In genomic region chr11:85551881-85552280, GRCh38 we compare ENCODE assay signal across 30 cellular contexts.
"Had no signal": no experiment of that assay in that cellular context is flagged by ENCODE, and none has a peak within 500 bp of the region (broad histone marks: within the 10 kb centered on the region; RNA-seq: fewer than 3 reads in every experiment).

No MANE protein-coding gene starts in this region.

- H3K27me3 ChIP-seq: left lung, pancreas, stomach, testis, thyroid gland, transverse colon, upper lobe of left lung, vagina had no signal

- H3K36me3 Mint-ChIP-seq: immature natural killer cell had no signal

- H3K36me3 ChIP-seq: left lung, lower lobe of right lung, pancreas, prostate gland, stomach, thyroid gland, transverse colon, upper lobe of left lung, vagina had no signal

- H3K27ac ChIP-seq: left lung, lower lobe of right lung, pancreas, prostate gland, skin epidermis, stomach, testis, thyroid gland, transverse colon, upper lobe of left lung, vagina had no signal

- H3K9me3 ChIP-seq: left lung, lower lobe of right lung, pancreas, prostate gland, testis, thyroid gland, transverse colon, upper lobe of left lung, vagina had no signal

- DNase-seq: hypothalamus; immature natural killer cell; kidney; left colon; left lung; lower lobe of right lung; mammary epithelial cell; mesenchymal stem cell; naive thymus-derived CD8-positive, alpha-beta T cell; pancreas; posterior cingulate gyrus; retina; right cardiac atrium; stimulated activated CD4-positive, alpha-beta T cell treated with anti-CD3 and anti-CD28 coated beads, Interleukin-12 subunit alpha, Interleukin-12 subunit beta, amount 100 ng/mL, for 4 hours; stimulated activated CD4-positive, alpha-beta T cell treated with anti-CD3 and anti-CD28 coated beads, Interleukin-15, amount 100 ng/mL, for 24 hours; stimulated activated CD4-positive, alpha-beta T cell treated with anti-CD3 and anti-CD28 coated beads, Interleukin-2, amount 100 ng/mL, for 24 hours; stimulated activated CD4-positive, alpha-beta T cell treated with anti-CD3 and anti-CD28 coated beads, Interleukin-4, amount 100 ng/mL, for 1 hour; stimulated activated naive B cell treated with anti-CD40 and anti-IgM and Interleukin-4, amounts not matched to agents 10 μg/mL and 1 μg/mL and 100 μg/mL, for 72 hours; stimulated activated naive CD8-positive, alpha-beta T cell treated with anti-CD3 and anti-CD28 coated beads, Interleukin-15, Interleukin-2, amounts not matched to agents 100 U/mL and 50 U/mL, for 24 hours; stomach; testis; thyroid gland; transverse colon; upper lobe of left lung had no signal

- ATAC-seq: left colon; left lung; lower lobe of right lung; naive thymus-derived CD8-positive, alpha-beta T cell; pancreas; right cardiac atrium; sciatic nerve; stimulated activated naive B cell treated with anti-CD40 and anti-IgM and Interleukin-4, amounts not matched to agents 10 μg/mL and 1 μg/mL and 100 μg/mL, for 72 hours; stimulated activated naive CD8-positive, alpha-beta T cell treated with anti-CD3 and anti-CD28 coated beads, Interleukin-15, Interleukin-2, amounts not matched to agents 100 U/mL and 50 U/mL, for 24 hours had no signal

- H3K4me3 ChIP-seq: left lung, lower lobe of right lung, pancreas, prostate gland, skin epidermis, stomach, testis, thyroid gland, transverse colon, upper lobe of left lung, vagina had no signal

- FAIRE-seq: islet of Langerhans had no signal

- H3K4me1 Mint-ChIP-seq: immature natural killer cell; naive thymus-derived CD8-positive, alpha-beta T cell; nephron; stimulated activated naive B cell treated with anti-CD40 and anti-IgM and Interleukin-4, amounts not matched to agents 10 μg/mL and 1 μg/mL and 100 μg/mL, for 72 hours had no signal

- H3K4me3 Mint-ChIP-seq: immature natural killer cell; naive thymus-derived CD8-positive, alpha-beta T cell; nephron; stimulated activated naive B cell treated with anti-CD40 and anti-IgM and Interleukin-4, amounts not matched to agents 10 μg/mL and 1 μg/mL and 100 μg/mL, for 72 hours had no signal

- H3K27ac Mint-ChIP-seq: immature natural killer cell; naive thymus-derived CD8-positive, alpha-beta T cell; nephron; stimulated activated naive B cell treated with anti-CD40 and anti-IgM and Interleukin-4, amounts not matched to agents 10 μg/mL and 1 μg/mL and 100 μg/mL, for 72 hours had no signal

- H3K4me1 ChIP-seq: left lung, lower lobe of right lung, pancreas, prostate gland, stomach, testis, thyroid gland, transverse colon, upper lobe of left lung, vagina had no signal
